In the genomic region with DNA sequence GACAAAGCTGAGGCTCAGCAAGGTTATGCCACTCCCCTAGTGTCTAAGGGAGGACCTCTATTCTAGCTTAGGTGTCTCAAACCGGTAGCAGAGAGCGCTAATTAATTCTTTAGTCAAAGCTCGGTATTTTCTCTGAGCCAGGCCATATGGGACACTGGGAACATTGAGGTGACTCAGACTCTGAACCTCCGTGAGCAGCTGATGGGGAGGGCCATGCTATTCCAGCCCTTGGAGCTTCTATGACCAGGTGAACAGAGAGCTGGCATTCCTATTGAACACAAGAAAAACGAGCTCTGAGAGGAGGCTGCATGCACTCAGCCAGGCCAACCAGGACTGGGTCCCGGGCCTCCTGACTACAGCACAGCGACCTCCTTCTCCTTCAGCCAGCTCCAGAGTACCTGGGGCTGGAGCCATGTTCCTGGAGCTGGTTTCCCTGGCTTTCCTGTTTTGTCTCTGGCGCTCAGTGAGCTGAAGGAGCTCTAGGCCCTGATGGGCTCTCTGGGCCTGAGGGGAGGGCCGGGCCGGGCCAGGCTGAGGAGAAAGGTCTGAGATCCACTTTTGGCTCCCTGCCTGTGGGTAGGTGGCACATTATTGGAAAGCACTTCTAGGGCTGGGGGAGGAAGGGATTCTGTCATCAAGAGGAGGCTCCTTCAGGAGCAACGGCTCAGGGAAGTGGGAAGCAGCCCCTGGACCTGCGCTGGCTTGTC, we compare ENCODE assay signal across 1 cellular context.
A peak's percentile ranks its signal among the peaks of the same experiment; 100 is the strongest.
TF ChIP-seq lines count a peak whose summit lies in the region.

No MANE protein-coding gene starts in this region.

TF ChIP-seq in K562, 482 proteins besides CTCF, POLR2A, EP300 and RAD21:
- no peak for TF ChIP-seq TBP (optimal IDR thresholded peaks at IDR 0.05; ENCODE audit: low read depth, low read length)
- TF ChIP-seq ZBTB33 (CRISPR knock-in tag; IDR thresholded peaks at IDR 0.05): peak; percentile 32; the same call in 1 of the 2 replicates
